7 cellular contexts compared by ENCODE assay signal in genomic region chr4:74038161-74039064, GRCh38. TPM values are rescaled to one million over a fixed set of nuclear protein-coding genes. Genes with fewer than 3 reads are reported as not detected.
DNase-seq lines count a peak whose midpoint lies in the region; FAIRE-seq and TF ChIP-seq lines count a peak whose summit lies in the region.

CXCL3 (minus strand) TSS chr4:74038689; CDS start chr4:74038611, 78 bp downstream.

- H3K27ac ChIP-seq in muscle layer of colon (ENCODE audit: low read depth, low read length), result peak within 1 kb of the TSS; percentile 52

- TF ChIP-seq CTCF in GM20000 (IDR thresholded peaks at IDR 0.05; ENCODE audit: extremely low read depth, missing control alignments), result no peak

- no peaks in the 10 kb centered on the region for H3K36me3 ChIP-seq in muscle layer of colon (ENCODE audit: insufficient read depth, low read length)

- peak within 1 kb of the TSS; percentile 30 to 84 for H3K4me3 ChIP-seq in muscle layer of colon (ENCODE audit: low read depth in 1 of 2, low read length in 2 of 2)

- H3K9ac ChIP-seq in muscle layer of colon (ENCODE audit: low read length), result peak within 1 kb of the TSS; percentile 63

- H3K27me3 ChIP-seq in muscle layer of colon (ENCODE audit: control insufficient read depth in 1 of 2, insufficient read depth in 2 of 2, low read length in 2 of 2), result no peaks in the 10 kb centered on the region

- H3K4me1 ChIP-seq in muscle layer of colon (ENCODE audit: insufficient read depth, low read length), result no peaks in the 10 kb centered on the region

- H3K27me3 Mint-ChIP-seq in IgD-negative memory B cell, result peaks cover 46% of the 10 kb centered on the region

- H3K27ac Mint-ChIP-seq in IgD-negative memory B cell, result peak within 1 kb of the TSS in 1 of 3 donors; percentile 92

- DNase-seq in EL (peak; percentile 76), GM20000 (ENCODE audit: low spot score) (peak; percentile 44), fibroblast of peridontal ligament (ENCODE audit: extremely low read depth) (peak; percentile 72), urothelium cell line (ENCODE audit: low spot score) (peak; percentile 83)
- DNase-seq in activated CD8-positive, alpha-beta memory T cell treated with anti-CD3 and anti-CD28 coated beads for 24 hours, result peak; percentile 60

- no peaks in the 10 kb centered on the region for H3K9me3 Mint-ChIP-seq in IgD-negative memory B cell

- H3K36me3 Mint-ChIP-seq in IgD-negative memory B cell, result no peaks in the 10 kb centered on the region

- peak; percentile 81 for FAIRE-seq in urothelium cell line (lab: Jason Lieb, UNC)

- H3K4me3 Mint-ChIP-seq in IgD-negative memory B cell, result peak within 1 kb of the TSS; percentile 33 to 93 (median 79)

- H3K9me3 ChIP-seq in muscle layer of colon (ENCODE audit: low read length), result no peaks in the 10 kb centered on the region

- H3K4me1 Mint-ChIP-seq in IgD-negative memory B cell, result peaks cover 5 to 14% (median 7%) of the 10 kb centered on the region in 3 donors

RNA-seq across cellular contexts. Expression of gene CXCL3, which starts in this region (rescaled TPM):
- not detected for polyA plus RNA-seq in IgD-negative memory B cell

Comparison
In these comparisons a context has a peak if more than half of its experiments do, and no peak if none do; other contexts are left out.
1. Peak in every context shown above with its lines: DNase-seq, H3K4me3 ChIP-seq and H3K27ac ChIP-seq.